10 cellular contexts compared by ENCODE assay signal in genomic region chr10:77667426-77668324, GRCh38. TPM values are rescaled to one million over a fixed set of nuclear protein-coding genes. Genes with fewer than 3 reads are reported as not detected.
DNase-seq lines count a peak whose midpoint lies in the region; ATAC-seq, FAIRE-seq and TF ChIP-seq lines count a peak whose summit lies in the region.
"Had no signal": no experiment of that assay in that cellular context is flagged by ENCODE, and none has a peak within 500 bp of the region (broad histone marks: within the 10 kb centered on the region; RNA-seq: fewer than 3 reads in every experiment).

No MANE protein-coding gene starts in this region.

- TF ChIP-seq POLR2A in GM12891 (IDR thresholded peaks at IDR 0.05; ENCODE audit: low read depth, low read length), result no peak

- peak; percentile 68 for ATAC-seq in GM19351 (IDR thresholded peaks at IDR 0.05; ENCODE audit: unreplicated experiment)
- peak; percentile 86 for ATAC-seq in HG03045 (IDR thresholded peaks at IDR 0.05; ENCODE audit: unreplicated experiment)
- no peak for ATAC-seq in Right ventricle myocardium superior (ENCODE audit: poor library complexity)
- ATAC-seq: effector memory CD8-positive, alpha-beta T cell had no signal

- FAIRE-seq in GM12891 (lab: Jason Lieb, UNC), result no peak

- intact Hi-C loops in Right ventricle myocardium superior (cut with DNase I), result no loop called here

- DNase-seq in GM12891 (ENCODE audit: insufficient read length, low spot score) (no peak), NCI-H446 (lab: John Stamatoyannopoulos, UW) (peak; percentile 31 to 60), Right ventricle myocardium superior (no peak), 8988T (no peak), hippocampal formation (lab: John Stamatoyannopoulos, UW) (no peak), SHP77 treated with DMSO at 0.1 percent for 48 hours (lab: John Stamatoyannopoulos, UW) (no peak)
- DNase-seq: CD4-positive, CD25-positive, alpha-beta regulatory T cell; effector memory CD8-positive, alpha-beta T cell had no signal

TF ChIP-seq in GM12891, 5 proteins besides CTCF, POLR2A, EP300 and RAD21:
- TF ChIP-seq POU2F2 (IDR thresholded peaks at IDR 0.05; ENCODE audit: low read depth, low read length), result peak; percentile 68; the same call in 1 of the 2 replicates
- TF ChIP-seq PAX5 (IDR thresholded peaks at IDR 0.05; ENCODE audit: insufficient read depth, low read length, severe bottlenecking), result no peak

RNA-seq across cellular contexts. Expression of gene KCNMA1, which starts 30.1 kb away (rescaled TPM):
- 0.42 TPM for polyA plus RNA-seq in GM12891 (2012; ENCODE audit: low read depth, missing spikeins)
- 2.0 TPM for total RNA-seq in Right ventricle myocardium superior
- total RNA-seq: CD4-positive, CD25-positive, alpha-beta regulatory T cell had no signal
- polyA plus RNA-seq: CD4-positive, CD25-positive, alpha-beta regulatory T cell had no signal

Comparison
In these comparisons a context has a peak if more than half of its experiments do, and no peak if none do; other contexts are left out.
1. DNase-seq: peak in NCI-H446 (2 of 2); none in GM12891 (single experiment), Right ventricle myocardium superior (single experiment), 8988T (single experiment), hippocampal formation (0 of 2) and SHP77 treated with DMSO at 0.1 percent for 48 hours (single experiment).